Comparison of ENCODE assay signal across 9 cellular contexts in genomic region chr3:189340680-189341460, GRCh38.
A peak's percentile ranks its signal among the peaks of the same experiment; 100 is the strongest.
DNase-seq lines count a peak whose midpoint lies in the region; ATAC-seq, FAIRE-seq and TF ChIP-seq lines count a peak whose summit lies in the region.
"Had no signal": no experiment of that assay in that cellular context is flagged by ENCODE, and none has a peak within 500 bp of the region (broad histone marks: within the 10 kb centered on the region; RNA-seq: fewer than 3 reads in every experiment).

No MANE protein-coding gene starts in this region.

- no peak overlapping the region for H4K8ac ChIP-seq in mesendoderm (ENCODE audit: low read depth, low read length)

- H3K27ac ChIP-seq in HEK293 (ENCODE audit: extremely low read depth, low read depth, low read length) (peak overlapping the region; percentile 12; the same call in 1 of the 2 replicates), astrocyte (ENCODE audit: low read depth, low read length) (no peak overlapping the region), mesendoderm (ENCODE audit: low read depth, low read length) (no peak overlapping the region)

- DNase-seq in ELF-1 (ENCODE audit: low read depth, low spot score): peak; percentile 60
- no peak for DNase-seq in astrocyte (ENCODE audit: low read depth)
- DNase-seq in mesendoderm: peak; percentile 67
- DNase-seq in HuH-7 (ENCODE audit: low spot score): no peak
- DNase-seq in left colon: no peak
- DNase-seq: activated T-cell treated with anti-CD3 and anti-CD28 coated beads, Interleukin-2, amount 50 U/mL, for 24 hours had no signal

- intact Hi-C loops in left colon (cut with DNase I, micrococcal nuclease): no loop called here

- H3K56ac ChIP-seq in mesendoderm (ENCODE audit: low read length): no peak overlapping the region

- WGBS in mesendoderm (ENCODE audit: extremely low coverage, insufficient coverage, low lambda C conversion rate): no CpG with 5 or more reads among the region's 7 CpGs

- peaks cover 9% of the 10 kb centered on the region for H3K27me3 ChIP-seq in astrocyte (ENCODE audit: insufficient read depth, low read length)
- H3K27me3 ChIP-seq in mesendoderm (ENCODE audit: insufficient read depth, low read length, poor library complexity): no peaks in the 10 kb centered on the region

- POLR2A ChIA-PET in HEK293 (lab: Yijun Ruan, JAX): no interaction called here

- H3K9ac ChIP-seq in astrocyte (ENCODE audit: low read length) (no peak overlapping the region), mesendoderm (ENCODE audit: low read length) (no peak overlapping the region)

- H3K4me1 ChIP-seq in HEK293 (ENCODE audit: control insufficient read depth, insufficient read depth, low read length): peaks cover 4% of the 10 kb centered on the region
- no peaks in the 10 kb centered on the region for H3K4me1 ChIP-seq in astrocyte (ENCODE audit: insufficient read depth, low read length)
- no peaks in the 10 kb centered on the region for H3K4me1 ChIP-seq in mesendoderm (ENCODE audit: control insufficient read depth, low read depth, low read length)

- no peak overlapping the region for H2BK5ac ChIP-seq in mesendoderm (ENCODE audit: low read length)

- H3K4ac ChIP-seq in mesendoderm (ENCODE audit: low read depth, low read length): no peak overlapping the region

- H3K27ac Mint-ChIP-seq in astrocyte (ENCODE audit: unreplicated experiment): no peak overlapping the region
- H3K27ac Mint-ChIP-seq: activated T-cell treated with anti-CD3 and anti-CD28 coated beads, Interleukin-2, amount 50 U/mL, for 24 hours had no signal

- H3K9me3 ChIP-seq in HEK293 (ENCODE audit: control insufficient read depth, insufficient read depth, low read depth, low read length) (no peaks in the 10 kb centered on the region), astrocyte (ENCODE audit: insufficient read depth, low read depth, low read length) (no peaks in the 10 kb centered on the region)

- CTCF ChIA-PET in HEK293 (lab: Yijun Ruan, JAX): interaction anchor here (0.7 to 2.2 kb wide), 6 partner anchors 8 to 607 kb away, joined by 3 to 9 read pairs (median 3); no protein-coding TSS in a partner anchor

- peaks cover 9% of the 10 kb centered on the region for H3K4me1 Mint-ChIP-seq in astrocyte (ENCODE audit: low read depth, unreplicated experiment)

- ATAC-seq in GM19351 (IDR thresholded peaks at IDR 0.05; ENCODE audit: unreplicated experiment) (no peak), left colon (no peak)

- FAIRE-seq in astrocyte (lab: Jason Lieb, UNC): no peak
- FAIRE-seq: urothelium cell line had no signal

- no peak overlapping the region for H2AFZ ChIP-seq in astrocyte (ENCODE audit: low read depth, low read length)

- H3K18ac ChIP-seq in mesendoderm (ENCODE audit: low read length): no peak overlapping the region

- H3K36me3 Mint-ChIP-seq in astrocyte (ENCODE audit: low read depth, unreplicated experiment): no peaks in the 10 kb centered on the region

- H3K9me3 Mint-ChIP-seq in astrocyte (ENCODE audit: unreplicated experiment): no peaks in the 10 kb centered on the region
- H3K9me3 Mint-ChIP-seq: activated T-cell treated with anti-CD3 and anti-CD28 coated beads, Interleukin-2, amount 50 U/mL, for 24 hours had no signal

- no peak overlapping the region for H2BK120ac ChIP-seq in mesendoderm (ENCODE audit: low read depth, low read length)

- H2AK5ac ChIP-seq in mesendoderm (ENCODE audit: low read length): no peak overlapping the region

- no peak for TF ChIP-seq CTCF in HEK293 (tag by site-specific recombination; IDR thresholded peaks at IDR 0.05)
- peak; percentile 7 for TF ChIP-seq CTCF in astrocyte (IDR thresholded peaks at IDR 0.05; ENCODE audit: insufficient read depth, low read depth, low read length)

- H4K20me1 ChIP-seq in astrocyte (ENCODE audit: insufficient read depth, low read length): no peaks in the 10 kb centered on the region

- H3K79me1 ChIP-seq in mesendoderm (ENCODE audit: low read length): no peaks in the 10 kb centered on the region

- H3K79me2 ChIP-seq in astrocyte (ENCODE audit: insufficient read depth, low read length) (no peaks in the 10 kb centered on the region), mesendoderm (ENCODE audit: control insufficient read depth, insufficient read depth, low read length) (no peaks in the 10 kb centered on the region)

- H3K4me2 ChIP-seq in astrocyte (ENCODE audit: low read length): no peak overlapping the region
- no peak overlapping the region for H3K4me2 ChIP-seq in mesendoderm (ENCODE audit: low read length)

- H3K27me3 Mint-ChIP-seq in astrocyte (ENCODE audit: low read depth, unreplicated experiment): no peaks in the 10 kb centered on the region
- H3K27me3 Mint-ChIP-seq: activated T-cell treated with anti-CD3 and anti-CD28 coated beads, Interleukin-2, amount 50 U/mL, for 24 hours had no signal

- no peak overlapping the region for H4K5ac ChIP-seq in mesendoderm (ENCODE audit: low read length)

- H3K23ac ChIP-seq in mesendoderm (ENCODE audit: low read length): no peak overlapping the region

- H3K36me3 ChIP-seq in HEK293 (ENCODE audit: control insufficient read depth in 2 of 2, insufficient read depth in 1 of 2, low read length in 2 of 2) (no peaks in the 10 kb centered on the region), astrocyte (ENCODE audit: insufficient read depth, low read length) (no peaks in the 10 kb centered on the region), mesendoderm (ENCODE audit: control insufficient read depth, insufficient read depth, low read length) (no peaks in the 10 kb centered on the region)

- H3K4me3 ChIP-seq in HEK293 (ENCODE audit: low read depth, low read length) (no peak overlapping the region), astrocyte (ENCODE audit: insufficient read depth, low read depth, low read length) (no peak overlapping the region), mesendoderm (ENCODE audit: low read length) (no peak overlapping the region)

- H3K4me3 Mint-ChIP-seq in astrocyte (ENCODE audit: unreplicated experiment): no peak overlapping the region
- H3K4me3 Mint-ChIP-seq: activated T-cell treated with anti-CD3 and anti-CD28 coated beads, Interleukin-2, amount 50 U/mL, for 24 hours had no signal

- no peak overlapping the region for H2BK15ac ChIP-seq in mesendoderm (replicated peaks; ENCODE audit: low read depth)

TF ChIP-seq in HEK293, 187 proteins besides CTCF, POLR2A, EP300 and RAD21:
- peak; percentile 53 for TF ChIP-seq WT1 (tag by site-specific recombination; IDR thresholded peaks at IDR 0.05)
- TF ChIP-seq SETDB1 (IDR thresholded peaks at IDR 0.05; ENCODE audit: insufficient read length, low read length): peak; percentile 60
- peak; percentile 53 for TF ChIP-seq PRDM6 (tag by site-specific recombination; IDR thresholded peaks at IDR 0.05)
- TF ChIP-seq ZNF114 (tag by site-specific recombination; IDR thresholded peaks at IDR 0.05): no peak
- TF ChIP-seq, protein P1, sequence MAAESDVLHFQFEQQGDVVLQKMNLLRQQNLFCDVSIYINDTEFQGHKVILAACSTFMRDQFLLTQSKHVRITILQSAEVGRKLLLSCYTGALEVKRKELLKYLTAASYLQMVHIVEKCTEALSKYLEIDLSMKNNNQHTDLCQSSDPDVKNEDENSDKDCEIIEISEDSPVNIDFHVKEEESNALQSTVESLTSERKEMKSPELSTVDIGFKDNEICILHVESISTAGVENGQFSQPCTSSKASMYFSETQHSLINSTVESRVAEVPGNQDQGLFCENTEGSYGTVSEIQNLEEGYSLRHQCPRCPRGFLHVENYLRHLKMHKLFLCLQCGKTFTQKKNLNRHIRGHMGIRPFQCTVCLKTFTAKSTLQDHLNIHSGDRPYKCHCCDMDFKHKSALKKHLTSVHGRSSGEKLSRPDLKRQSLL (tag by site-specific recombination; IDR thresholded peaks at IDR 0.05): no peak
- no peak for TF ChIP-seq ZNF366 (tag by site-specific recombination; conservative IDR thresholded peaks at IDR 0.05)
TF ChIP-seq in HEK293: peak in this region for 3.

Comparison
In these comparisons a context has a peak if more than half of its experiments do, and no peak if none do; other contexts are left out.
1. DNase-seq: peak in ELF-1 (single experiment) and mesendoderm (single experiment); none in astrocyte (single experiment), HuH-7 (single experiment) and left colon (0 of 2).